8 cellular contexts compared by ENCODE assay signal in genomic region chr7:135253851-135254815, GRCh38. TPM values are rescaled to one million over a fixed set of nuclear protein-coding genes. Genes with fewer than 3 reads are reported as not detected.
DNase-seq lines count a peak whose midpoint lies in the region; ATAC-seq and TF ChIP-seq lines count a peak whose summit lies in the region.

No MANE protein-coding gene starts in this region.

- no peak overlapping the region for H3K9ac ChIP-seq in mucosa of rectum (ENCODE audit: low read depth in 1 of 2, low read length in 2 of 2)

- no peaks in the 10 kb centered on the region for H3K27me3 ChIP-seq in mucosa of rectum (ENCODE audit: control insufficient read depth in 2 of 2, insufficient read depth in 2 of 2, low read length in 2 of 2)

- no peaks in the 10 kb centered on the region for H3K36me3 Mint-ChIP-seq in activated naive CD4-positive, alpha-beta T cell treated with anti-CD3 and anti-CD28 coated beads, Interleukin-2, amount 50 U/mL, for 72 hours

- H3K27ac ChIP-seq in mucosa of rectum (ENCODE audit: low read depth in 2 of 2, low read length in 2 of 2): peak overlapping the region; percentile 55 to 70

- peaks cover 0 to 3% of the 10 kb centered on the region in 2 donors for H3K4me1 ChIP-seq in mucosa of rectum (ENCODE audit: control insufficient read depth in 2 of 2, insufficient read depth in 2 of 2, low read length in 2 of 2)

- no peak for TF ChIP-seq CTCF in epithelial cell of esophagus (IDR thresholded peaks at IDR 0.05; ENCODE audit: insufficient read depth, low read depth, low read length, missing control alignments)

- H3K9me3 Mint-ChIP-seq in activated naive CD4-positive, alpha-beta T cell treated with anti-CD3 and anti-CD28 coated beads, Interleukin-2, amount 50 U/mL, for 72 hours: no peaks in the 10 kb centered on the region

- no peaks in the 10 kb centered on the region for H3K9me3 ChIP-seq in mucosa of rectum (ENCODE audit: control insufficient read depth in 2 of 2, low read length in 2 of 2)

- ATAC-seq in activated naive CD4-positive, alpha-beta T cell treated with anti-CD3 and anti-CD28 coated beads, Interleukin-2, amount 50 U/mL, for 72 hours: no peak

- H3K36me3 ChIP-seq in mucosa of rectum (ENCODE audit: control insufficient read depth in 2 of 2, insufficient read depth in 2 of 2, low read length in 2 of 2): no peaks in the 10 kb centered on the region

- peak; percentile 51 for DNase-seq in GM04504 (ENCODE audit: low read depth)
- peak; percentile 26 for DNase-seq in OCI-M1 (lab: John Stamatoyannopoulos, UW)
- DNase-seq in epithelial cell of esophagus (ENCODE audit: low read depth): peak; percentile 69
- no peak for DNase-seq in GM19238 (ENCODE audit: insufficient read length, low spot score)
- no peak for DNase-seq in NCI-H526 (lab: John Stamatoyannopoulos, UW)
- no peak for DNase-seq in activated naive CD4-positive, alpha-beta T cell treated with anti-CD3 and anti-CD28 coated beads, Interleukin-2, amount 50 U/mL, for 72 hours (ENCODE audit: low spot score in 2 of 2)
- DNase-seq in activated naive CD4-positive, alpha-beta T cell treated with anti-CD3 and anti-CD28 coated beads, Interleukin-2, amount 50 U/mL, for 16 hours: no peak

- H3K4me3 ChIP-seq in epithelial cell of esophagus (ENCODE audit: low read length): no peak overlapping the region
- no peak overlapping the region for H3K4me3 ChIP-seq in mucosa of rectum (ENCODE audit: low read length in 2 of 2)

- H3K27ac Mint-ChIP-seq in activated naive CD4-positive, alpha-beta T cell treated with anti-CD3 and anti-CD28 coated beads, Interleukin-2, amount 50 U/mL, for 72 hours: no peak overlapping the region

RNA-seq across cellular contexts. Expression of gene STRA8, which starts 20.5 kb away (rescaled TPM):
- not detected for total RNA-seq in activated naive CD4-positive, alpha-beta T cell treated with anti-CD3 and anti-CD28 coated beads, Interleukin-2, amount 50 U/mL, for 72 hours

RNA-seq across cellular contexts. Expression of gene WDR91, which starts 42.8 kb away (rescaled TPM):
- total RNA-seq in activated naive CD4-positive, alpha-beta T cell treated with anti-CD3 and anti-CD28 coated beads, Interleukin-2, amount 50 U/mL, for 72 hours: 10 to 100 TPM in 1 of 2 donors, 1 to 10 TPM in 1; 9.9 to 13.7 TPM

Comparison
In these comparisons a context has a peak if more than half of its experiments do, and no peak if none do; other contexts are left out.
1. DNase-seq: peak in GM04504 (single experiment), OCI-M1 (single experiment) and epithelial cell of esophagus (single experiment); none in GM19238 (single experiment), NCI-H526 (0 of 2), activated naive CD4-positive, alpha-beta T cell treated with anti-CD3 and anti-CD28 coated beads, Interleukin-2, amount 50 U/mL, for 72 hours (0 of 2) and activated naive CD4-positive, alpha-beta T cell treated with anti-CD3 and anti-CD28 coated beads, Interleukin-2, amount 50 U/mL, for 16 hours (single experiment).